9 cellular contexts compared by ENCODE assay signal in genomic region chr12:122867701-122868461, GRCh38. TPM values are rescaled to one million over a fixed set of nuclear protein-coding genes. Genes with fewer than 3 reads are reported as not detected.
DNase-seq lines count a peak whose midpoint lies in the region; ATAC-seq and TF ChIP-seq lines count a peak whose summit lies in the region.
"Had no signal": no experiment of that assay in that cellular context is flagged by ENCODE, and none has a peak within 500 bp of the region (broad histone marks: within the 10 kb centered on the region; RNA-seq: fewer than 3 reads in every experiment).

No MANE protein-coding gene starts in this region.

- no peaks in the 10 kb centered on the region for H3K9me3 Mint-ChIP-seq in stimulated activated naive B cell treated with anti-CD40 and anti-IgM and Interleukin-4, amounts not matched to agents 10 μg/mL and 1 μg/mL and 100 μg/mL, for 72 hours

- ATAC-seq in right cardiac atrium (peak; percentile 42 to 47), HG02852 (IDR thresholded peaks at IDR 0.05; ENCODE audit: unreplicated experiment) (no peak), HG03095 (IDR thresholded peaks at IDR 0.05; ENCODE audit: unreplicated experiment) (no peak)
- no peak for ATAC-seq in stimulated activated naive B cell treated with anti-CD40 and anti-IgM and Interleukin-4, amounts not matched to agents 10 μg/mL and 1 μg/mL and 100 μg/mL, for 72 hours (replicated peaks)

- DNase-seq in HEK293T (ENCODE audit: extremely low spot score) (peak; percentile 31), UCSD-AML1 (lab: John Stamatoyannopoulos, UW; ENCODE audit: unreplicated experiment) (peak; percentile 28), right cardiac atrium (peak; percentile 68 to 84 (median 81))
- no peak for DNase-seq in stimulated activated naive B cell treated with anti-CD40 and anti-IgM and Interleukin-4, amounts not matched to agents 10 μg/mL and 1 μg/mL and 100 μg/mL, for 72 hours
- no peak for DNase-seq in activated CD4-positive, CD25-positive, alpha-beta regulatory T cell (lab: John Stamatoyannopoulos, UW)
- DNase-seq in activated CD4-positive, alpha-beta T cell treated with anti-CD3 and anti-CD28 coated beads for 48 hours, result no peak
- DNase-seq: NCI-H1048 had no signal

- no peak overlapping the region for H3K4me3 ChIP-seq in right cardiac atrium (ENCODE audit: low read length)

- H3K27ac Mint-ChIP-seq in stimulated activated naive B cell treated with anti-CD40 and anti-IgM and Interleukin-4, amounts not matched to agents 10 μg/mL and 1 μg/mL and 100 μg/mL, for 72 hours, result peak overlapping the region; percentile 90

- peak overlapping the region; percentile 57 for H3K27ac ChIP-seq in right cardiac atrium (ENCODE audit: low read length)

- peaks cover 55 to 93% of the 10 kb centered on the region in 2 donors for H3K4me1 Mint-ChIP-seq in stimulated activated naive B cell treated with anti-CD40 and anti-IgM and Interleukin-4, amounts not matched to agents 10 μg/mL and 1 μg/mL and 100 μg/mL, for 72 hours

- H3K4me3 Mint-ChIP-seq in stimulated activated naive B cell treated with anti-CD40 and anti-IgM and Interleukin-4, amounts not matched to agents 10 μg/mL and 1 μg/mL and 100 μg/mL, for 72 hours, result peak overlapping the region in 1 of 2 donors; percentile 29

- no peaks in the 10 kb centered on the region for H3K27me3 ChIP-seq in right cardiac atrium (ENCODE audit: control insufficient read depth, insufficient read depth)

- no peaks in the 10 kb centered on the region for H3K27me3 Mint-ChIP-seq in stimulated activated naive B cell treated with anti-CD40 and anti-IgM and Interleukin-4, amounts not matched to agents 10 μg/mL and 1 μg/mL and 100 μg/mL, for 72 hours

- no peaks in the 10 kb centered on the region for H3K9me3 ChIP-seq in right cardiac atrium (ENCODE audit: control insufficient read depth, low read length)

- POLR2A ChIA-PET in HEK293T (lab: Yijun Ruan, JAX), result no interaction called here

- intact Hi-C loops in right cardiac atrium (cut with DNase I), result loop anchor here in 1 of 4 donors (10.0 kb wide), 1 partner anchor 367 kb away; the partner anchor contains the start of genes MPHOSPH9 and MTRFR

- peaks cover 31 to 59% of the 10 kb centered on the region in 2 donors for H3K36me3 Mint-ChIP-seq in stimulated activated naive B cell treated with anti-CD40 and anti-IgM and Interleukin-4, amounts not matched to agents 10 μg/mL and 1 μg/mL and 100 μg/mL, for 72 hours

- CTCF ChIA-PET in HEK293T (lab: Yijun Ruan, JAX), result interaction anchor here (0.5 kb wide), 1 partner anchor 575 kb away, joined by 3 read pairs; no protein-coding TSS in a partner anchor

- H3K4me1 ChIP-seq in right cardiac atrium (ENCODE audit: control insufficient read depth, insufficient read depth, low read length), result peaks cover 11% of the 10 kb centered on the region

- 48% methylated on average over 33 of the region's 33 CpGs for WGBS in right cardiac atrium

TF ChIP-seq in HEK293T, 16 proteins besides CTCF, POLR2A, EP300 and RAD21:
- TF ChIP-seq PKNOX1 (IDR thresholded peaks at IDR 0.05) (no peak), FOXK2 (IDR thresholded peaks at IDR 0.05) (no peak), HDGF (IDR thresholded peaks at IDR 0.05; ENCODE audit: borderline replicate concordance) (no peak), SP1 (IDR thresholded peaks at IDR 0.05) (no peak), ZNF384 (IDR thresholded peaks at IDR 0.05) (no peak), TARDBP (IDR thresholded peaks at IDR 0.05) (no peak), SUZ12 (IDR thresholded peaks at IDR 0.05) (no peak), FOXM1 (IDR thresholded peaks at IDR 0.05; ENCODE audit: borderline replicate concordance) (no peak), ELF4 (IDR thresholded peaks at IDR 0.05) (no peak), ARNT (IDR thresholded peaks at IDR 0.05) (no peak), FOXA1 (IDR thresholded peaks at IDR 0.05) (no peak), L3MBTL2 (conservative IDR thresholded peaks at IDR 0.05) (no peak), LEF1 (IDR thresholded peaks at IDR 0.05; ENCODE audit: borderline replicate concordance) (no peak), CTBP1 (IDR thresholded peaks at IDR 0.05; ENCODE audit: borderline replicate concordance) (no peak), BHLHE40 (IDR thresholded peaks at IDR 0.05; ENCODE audit: borderline replicate concordance) (no peak), NFRKB (IDR thresholded peaks at IDR 0.05) (no peak)

RNA-seq across cellular contexts. Expression of gene VPS37B, which starts 28.0 kb away (rescaled TPM):
- total RNA-seq in right cardiac atrium, result 10 to 100 TPM; 17.9 to 22.2 (median 18.9) TPM
- polyA plus RNA-seq in right cardiac atrium, result 21.1 TPM

RNA-seq across cellular contexts. Expression of gene HIP1R, which starts 32.6 kb away (rescaled TPM):
- 10 to 100 TPM; 25.0 to 48.7 (median 34.2) TPM for total RNA-seq in right cardiac atrium
- 34.9 TPM for polyA plus RNA-seq in right cardiac atrium

Comparison
In these comparisons a context has a peak if more than half of its experiments do, and no peak if none do; other contexts are left out.
1. DNase-seq: peak in HEK293T (single experiment), UCSD-AML1 (single experiment) and right cardiac atrium (3 of 3); none in stimulated activated naive B cell treated with anti-CD40 and anti-IgM and Interleukin-4, amounts not matched to agents 10 μg/mL and 1 μg/mL and 100 μg/mL, for 72 hours (single experiment), activated CD4-positive, CD25-positive, alpha-beta regulatory T cell (0 of 4) and activated CD4-positive, alpha-beta T cell treated with anti-CD3 and anti-CD28 coated beads for 48 hours (single experiment).
2. ATAC-seq: peak in right cardiac atrium (2 of 2); none in stimulated activated naive B cell treated with anti-CD40 and anti-IgM and Interleukin-4, amounts not matched to agents 10 μg/mL and 1 μg/mL and 100 μg/mL, for 72 hours (0 of 2), HG02852 (single experiment) and HG03095 (single experiment).